ENCODE assay signal across 9 cellular contexts in the genomic region with DNA sequence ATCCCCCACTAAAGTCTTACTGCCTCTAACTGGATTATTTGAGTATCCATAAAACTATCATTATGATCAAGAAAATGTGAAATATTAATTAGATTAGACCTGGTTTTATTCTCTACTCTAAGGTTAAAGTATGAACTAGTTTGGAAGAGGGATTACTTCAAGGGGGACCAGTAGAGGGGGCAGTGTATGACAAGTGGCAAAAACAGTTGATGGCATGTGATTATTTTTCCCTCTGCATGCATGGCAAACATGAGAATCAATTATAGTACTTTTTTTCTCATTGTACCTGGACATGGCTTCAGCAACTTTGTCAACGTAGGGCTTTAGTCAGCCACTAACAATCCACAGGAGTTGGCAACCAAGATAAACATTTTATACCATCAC.
DNase-seq lines count a peak whose midpoint lies in the region; ATAC-seq, FAIRE-seq and TF ChIP-seq lines count a peak whose summit lies in the region.
"Had no signal": no experiment of that assay in that cellular context is flagged by ENCODE, and none has a peak within 500 bp of the region (broad histone marks: within the 10 kb centered on the region; RNA-seq: fewer than 3 reads in every experiment).

No MANE protein-coding gene starts in this region.

- no peak overlapping the region for H3K9ac ChIP-seq in keratinocyte (ENCODE audit: control insufficient read depth, extremely low read depth, insufficient read depth, low read length)

- no peaks in the 10 kb centered on the region for H3K79me2 ChIP-seq in keratinocyte (ENCODE audit: control insufficient read depth, insufficient read depth, low read length)

- H3K27me3 ChIP-seq in keratinocyte (ENCODE audit: control insufficient read depth, extremely low read depth, insufficient read depth, low read length), result no peaks in the 10 kb centered on the region
- H3K27me3 ChIP-seq in right lobe of liver, result no peaks in the 10 kb centered on the region
- H3K27me3 ChIP-seq in lower lobe of right lung (ENCODE audit: low read depth), result no peaks in the 10 kb centered on the region

- peak overlapping the region; percentile 29 for H3K4me2 ChIP-seq in keratinocyte (ENCODE audit: control insufficient read depth, extremely low read depth, insufficient read depth, low read depth, low read length)

- H3K36me3 ChIP-seq in keratinocyte (ENCODE audit: control insufficient read depth in 2 of 2, extremely low read depth in 1 of 2, insufficient read depth in 2 of 2, low read length in 2 of 2) (no peaks in the 10 kb centered on the region), right lobe of liver (no peaks in the 10 kb centered on the region), lower lobe of right lung (no peaks in the 10 kb centered on the region)

- peaks cover 41% of the 10 kb centered on the region for H3K4me1 ChIP-seq in keratinocyte (ENCODE audit: control insufficient read depth, extremely low read depth, insufficient read depth, low read length)
- no peaks in the 10 kb centered on the region for H3K4me1 ChIP-seq in right lobe of liver
- H3K4me1 ChIP-seq in lower lobe of right lung, result peaks cover 20% of the 10 kb centered on the region

- no peaks in the 10 kb centered on the region for H3K9me3 ChIP-seq in keratinocyte (ENCODE audit: control insufficient read depth, low read depth, low read length)
- H3K9me3 ChIP-seq in right lobe of liver, result no peaks in the 10 kb centered on the region
- no peaks in the 10 kb centered on the region for H3K9me3 ChIP-seq in lower lobe of right lung

- H4K20me1 ChIP-seq in keratinocyte (ENCODE audit: control insufficient read depth, extremely low read depth, insufficient read depth, low read length), result no peaks in the 10 kb centered on the region

- TF ChIP-seq CTCF in GM13977 (IDR thresholded peaks at IDR 0.05; ENCODE audit: extremely low read depth, insufficient read depth, missing control alignments) (peak; percentile 41), keratinocyte (optimal IDR thresholded peaks at IDR 0.05 in 1 of 3, IDR thresholded peaks at IDR 0.05 in 1 of 3, conservative IDR thresholded peaks at IDR 0.05 in 1 of 3; ENCODE audit: extremely low read depth in 1 of 3, insufficient read depth in 2 of 3, low read length in 3 of 3) (peak in 1 of 3 experiments; percentile 15), right lobe of liver (IDR thresholded peaks at IDR 0.05) (no peak), lower lobe of right lung (IDR thresholded peaks at IDR 0.05) (no peak)

- in situ Hi-C loops in GM13977 (cut with MboI; ENCODE audit: low pct_unique_long_range_greater_than_20kb, low sequenced_read_pairs, unreplicated experiment), result no loop called here

- dilution Hi-C loops in keratinocyte (cut with MboI; ENCODE audit: extremely low pct_ligation_motif_present, low sequenced_read_pairs), result no loop called here

- no peak overlapping the region for H3K27ac ChIP-seq in keratinocyte (ENCODE audit: control insufficient read depth, insufficient read depth, low read length)
- no peak overlapping the region for H3K27ac ChIP-seq in right lobe of liver
- no peak overlapping the region for H3K27ac ChIP-seq in lower lobe of right lung

- H3K4me3 ChIP-seq in keratinocyte (ENCODE audit: control insufficient read depth in 2 of 3, extremely low read depth in 1 of 3, insufficient read depth in 2 of 3, low read depth in 1 of 3, low read length in 3 of 3) (no peak overlapping the region), right lobe of liver (no peak overlapping the region), lower lobe of right lung (no peak overlapping the region)

- no peak overlapping the region for H2AFZ ChIP-seq in keratinocyte (ENCODE audit: control insufficient read depth, low read length)

- DNase-seq in GM13977 (ENCODE audit: low spot score) (no peak), keratinocyte (ENCODE audit: low read depth, low spot score) (no peak), NCI-H1417 treated with DMSO at 0.1 percent for 48 hours (lab: John Stamatoyannopoulos, UW) (no peak), right lobe of liver (no peak), SIG-M5 (lab: John Stamatoyannopoulos, UW) (no peak), lower lobe of right lung (no peak)
- DNase-seq: NCI-H510A treated with DMSO at 0.1 percent for 48 hours had no signal

- TF ChIP-seq POLR2A in right lobe of liver (IDR thresholded peaks at IDR 0.05), result no peak

- intact Hi-C loops in right lobe of liver (cut with DNase I), result no loop called here
- intact Hi-C loops in lower lobe of right lung (cut with DNase I), result no loop called here

- ATAC-seq in GM21526 (IDR thresholded peaks at IDR 0.05; ENCODE audit: low FRiP score, unreplicated experiment) (peak; percentile 33), HG03469 (IDR thresholded peaks at IDR 0.05; ENCODE audit: unreplicated experiment) (peak; percentile 5), right lobe of liver (no peak), lower lobe of right lung (no peak)

- FAIRE-seq in keratinocyte (lab: Jason Lieb, UNC), result no peak

- H3K9me1 ChIP-seq in keratinocyte (ENCODE audit: control insufficient read depth, extremely low read depth, insufficient read depth, low read length), result no peaks in the 10 kb centered on the region

- WGBS in right lobe of liver (ENCODE audit: insufficient coverage, low coverage, low lambda C conversion rate, missing lambda C conversion rate), result 83% methylated on average over 1 of the region's 1 CpG

Comparison
In these comparisons a context has a peak if more than half of its experiments do, and no peak if none do; other contexts are left out.
1. ATAC-seq: peak in GM21526 (single experiment) and HG03469 (single experiment); none in right lobe of liver (0 of 4) and lower lobe of right lung (0 of 2).